ENCODE assay signal across 8 cellular contexts in genomic region chr14:68685419-68686211, GRCh38.
DNase-seq lines count a peak whose midpoint lies in the region; ATAC-seq and TF ChIP-seq lines count a peak whose summit lies in the region.

No MANE protein-coding gene starts in this region.

- H3K79me2 ChIP-seq in smooth muscle cell (ENCODE audit: low read depth): no peaks in the 10 kb centered on the region

- peak overlapping the region; percentile 58 for H3K4me2 ChIP-seq in smooth muscle cell

- H2AFZ ChIP-seq in smooth muscle cell (ENCODE audit: low read depth): no peak overlapping the region

- no peaks in the 10 kb centered on the region for H3K27me3 ChIP-seq in smooth muscle cell (ENCODE audit: low read depth)
- H3K27me3 ChIP-seq in testis: no peaks in the 10 kb centered on the region

- H3K4me1 ChIP-seq in smooth muscle cell (ENCODE audit: low read depth) (peaks cover 52% of the 10 kb centered on the region), testis (peaks cover 35% of the 10 kb centered on the region)

- TF ChIP-seq POLR2A in testis (IDR thresholded peaks at IDR 0.05): no peak

- intact Hi-C loops in testis (cut with DNase I; ENCODE audit: low total_unique reads): no loop called here

- H3K4me3 ChIP-seq in epithelial cell of proximal tubule (ENCODE audit: low read depth, low read length): no peak overlapping the region
- H3K4me3 ChIP-seq in smooth muscle cell: no peak overlapping the region
- H3K4me3 ChIP-seq in testis: no peak overlapping the region

- DNase-seq in DMS79 (lab: John Stamatoyannopoulos, UW) (peak; percentile 67), KG1 (lab: John Stamatoyannopoulos, UW) (peak; percentile 44), epithelial cell of proximal tubule (ENCODE audit: low read depth) (peak; percentile 91), smooth muscle cell (lab: John Stamatoyannopoulos, UW; ENCODE audit: unreplicated experiment) (no peak), testis (no peak), medulla oblongata (ENCODE audit: extremely low spot score) (no peak)
- peak; percentile 42 to 74 for DNase-seq in activated CD4-positive, alpha-beta T cell treated with anti-CD3 and anti-CD28 coated beads, Interleukin-2, amount 50 U/mL, for 24 hours (ENCODE audit: low read depth in 1 of 2, low spot score in 1 of 2)

- H3K9me3 ChIP-seq in smooth muscle cell (replicated peaks; ENCODE audit: low read depth) (no peaks in the 10 kb centered on the region), testis (no peaks in the 10 kb centered on the region)

- peak overlapping the region; percentile 98 for H3K27ac ChIP-seq in smooth muscle cell (ENCODE audit: low read depth)
- no peak overlapping the region for H3K27ac ChIP-seq in testis

- H4K20me1 ChIP-seq in smooth muscle cell (ENCODE audit: low read depth): no peaks in the 10 kb centered on the region

- 50% methylated on average over 12 of the region's 12 CpGs for WGBS in smooth muscle cell (ENCODE audit: low lambda C conversion rate)
- 90 to 99% methylated on average over 11 to 12 of the region's 12 CpGs for WGBS in testis, 2 donors

- no peak for TF ChIP-seq CTCF in epithelial cell of proximal tubule (conservative IDR thresholded peaks at IDR 0.05; ENCODE audit: low read depth, low read length)
- no peak for TF ChIP-seq CTCF in smooth muscle cell (IDR thresholded peaks at IDR 0.05; ENCODE audit: borderline replicate concordance, insufficient read depth, poor library complexity, severe bottlenecking)
- TF ChIP-seq CTCF in testis (IDR thresholded peaks at IDR 0.05): no peak

- H3K36me3 ChIP-seq in smooth muscle cell (ENCODE audit: low read depth) (no peaks in the 10 kb centered on the region), testis (ENCODE audit: low read depth, missing control alignments) (no peaks in the 10 kb centered on the region)

- H3K9ac ChIP-seq in smooth muscle cell (ENCODE audit: low read depth): peak overlapping the region; percentile 72

- ATAC-seq in GM21576 (IDR thresholded peaks at IDR 0.05; ENCODE audit: unreplicated experiment): peak; percentile 82

- peaks cover 48% of the 10 kb centered on the region for H3F3A ChIP-seq in smooth muscle cell (ENCODE audit: low read depth)

Comparison
In these comparisons a context has a peak if more than half of its experiments do, and no peak if none do; other contexts are left out.
1. DNase-seq: peak in DMS79 (single experiment), KG1 (single experiment), activated CD4-positive, alpha-beta T cell treated with anti-CD3 and anti-CD28 coated beads, Interleukin-2, amount 50 U/mL, for 24 hours (2 of 2) and epithelial cell of proximal tubule (single experiment); none in smooth muscle cell (single experiment), testis (single experiment) and medulla oblongata (single experiment).